10 cellular contexts compared by ENCODE assay signal in genomic region chr6:130132286-130132701, GRCh38.
A peak's percentile ranks its signal among the peaks of the same experiment; 100 is the strongest.
DNase-seq lines count a peak whose midpoint lies in the region; ATAC-seq and TF ChIP-seq lines count a peak whose summit lies in the region.
"Had no signal": no experiment of that assay in that cellular context is flagged by ENCODE, and none has a peak within 500 bp of the region (broad histone marks: within the 10 kb centered on the region; RNA-seq: fewer than 3 reads in every experiment).

No MANE protein-coding gene starts in this region.

- DNase-seq in nephron progenitor cell: no peak
- no peak for DNase-seq in DMS114 treated with DMSO at 0.1 percent for 48 hours (lab: John Stamatoyannopoulos, UW; ENCODE audit: unreplicated experiment)
- no peak for DNase-seq in caudate nucleus (lab: John Stamatoyannopoulos, UW)
- no peak for DNase-seq in NCI-H2081 (lab: John Stamatoyannopoulos, UW)
- no peak for DNase-seq in NCI-H748 treated with DMSO at 0.1 percent for 48 hours (lab: John Stamatoyannopoulos, UW)
- DNase-seq: pancreas had no signal

- H3K9me3 Mint-ChIP-seq in nephron progenitor cell: no peaks in the 10 kb centered on the region
- H3K9me3 Mint-ChIP-seq: dendritic cell treated with granulocyte-macrophage colony-stimulating factor and Interleukin-4, amounts not matched to agents 40 ng/mL and 50 ng/mL, for 4 days had no signal

- peaks cover 32% of the 10 kb centered on the region for H3K36me3 Mint-ChIP-seq in nephron progenitor cell (ENCODE audit: low read depth)

- TF ChIP-seq CTCF in nephron progenitor cell (IDR thresholded peaks at IDR 0.05): no peak

- ATAC-seq in GM18520 (IDR thresholded peaks at IDR 0.05; ENCODE audit: unreplicated experiment) (peak; percentile 84), HG02678 (IDR thresholded peaks at IDR 0.05; ENCODE audit: unreplicated experiment) (peak; percentile 74)
- ATAC-seq in activated CD4-positive, CD25-positive, alpha-beta regulatory T cell treated with anti-CD3 and anti-CD28 coated beads, Interleukin-2, amount 50 U/mL, for 24 hours: peak; percentile 83 to 89

- H3K27me3 Mint-ChIP-seq in nephron progenitor cell (ENCODE audit: low read depth, poor library complexity): peaks cover 3% of the 10 kb centered on the region
- H3K27me3 Mint-ChIP-seq: dendritic cell treated with granulocyte-macrophage colony-stimulating factor and Interleukin-4, amounts not matched to agents 40 ng/mL and 50 ng/mL, for 4 days had no signal

- H3K4me3 Mint-ChIP-seq in nephron progenitor cell: no peak overlapping the region
- H3K4me3 Mint-ChIP-seq: dendritic cell treated with granulocyte-macrophage colony-stimulating factor and Interleukin-4, amounts not matched to agents 40 ng/mL and 50 ng/mL, for 4 days had no signal

- H3K27ac ChIP-seq in caudate nucleus (ENCODE audit: low read depth, low read length): no peak overlapping the region
- H3K27ac ChIP-seq: pancreas had no signal

- H3K27ac Mint-ChIP-seq in nephron progenitor cell: peak overlapping the region; percentile 29
- H3K27ac Mint-ChIP-seq: dendritic cell treated with granulocyte-macrophage colony-stimulating factor and Interleukin-4, amounts not matched to agents 40 ng/mL and 50 ng/mL, for 4 days had no signal

- peaks cover 20% of the 10 kb centered on the region for H3K4me1 Mint-ChIP-seq in nephron progenitor cell
